ENCODE assay signal across 10 cellular contexts in the genomic region with DNA sequence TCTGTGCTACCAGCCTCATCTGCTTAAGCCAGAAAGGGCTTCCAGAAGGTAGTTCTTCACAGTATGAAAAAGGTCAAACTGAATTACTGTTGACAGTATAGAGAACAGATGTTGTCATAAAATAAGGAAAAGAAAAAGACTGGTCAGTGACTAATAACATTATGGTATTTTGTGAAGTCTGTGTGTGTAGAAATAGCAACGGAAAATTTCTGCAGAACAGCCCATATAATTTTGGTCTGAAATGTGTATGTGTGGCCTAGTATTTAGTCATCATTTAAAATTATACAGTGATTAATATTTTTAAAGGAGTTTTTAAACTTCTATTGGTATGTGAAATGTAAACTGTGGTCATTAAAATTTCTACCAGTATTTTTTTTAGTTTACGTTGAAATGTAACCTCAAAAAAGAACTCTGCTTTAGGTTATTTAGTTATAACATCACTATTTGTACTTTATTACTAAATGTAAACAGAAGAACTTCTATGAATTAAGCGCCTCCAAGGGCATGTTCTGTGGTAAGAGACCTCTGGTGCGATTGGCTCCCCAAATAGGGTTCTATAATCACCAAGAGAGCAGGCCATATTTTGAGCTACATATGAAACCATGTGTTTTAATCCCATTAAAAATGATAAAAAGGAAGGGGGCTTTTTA. TPM values are rescaled to one million over a fixed set of nuclear protein-coding genes. Genes with fewer than 3 reads are reported as not detected.
DNase-seq lines count a peak whose midpoint lies in the region; ATAC-seq and TF ChIP-seq lines count a peak whose summit lies in the region.
"Had no signal": no experiment of that assay in that cellular context is flagged by ENCODE, and none has a peak within 500 bp of the region (broad histone marks: within the 10 kb centered on the region; RNA-seq: fewer than 3 reads in every experiment).

No MANE protein-coding gene starts in this region.

- H3K9me3 Mint-ChIP-seq in endothelial cell (ENCODE audit: unreplicated experiment) = no peaks in the 10 kb centered on the region
- H3K9me3 Mint-ChIP-seq in WTC11 = no peaks in the 10 kb centered on the region
- H3K9me3 Mint-ChIP-seq: immature natural killer cell had no signal

- ATAC-seq in GM21529 (IDR thresholded peaks at IDR 0.05; ENCODE audit: unreplicated experiment) = peak; percentile 42
- no peak for ATAC-seq in WTC11
- no peak for ATAC-seq in GM21367 (IDR thresholded peaks at IDR 0.05; ENCODE audit: unreplicated experiment)

- H3K4me3 Mint-ChIP-seq in endothelial cell (ENCODE audit: unreplicated experiment) (no peak overlapping the region), WTC11 (no peak overlapping the region)
- H3K4me3 Mint-ChIP-seq: immature natural killer cell had no signal

- CTCF ChIA-PET in WTC11 (lab: Charles Lee) = interaction anchor here (1.3 kb wide), 1 partner anchor 134 kb away, joined by 4 read pairs; no protein-coding TSS in a partner anchor

- peaks cover 2% of the 10 kb centered on the region for H3K27me3 Mint-ChIP-seq in endothelial cell (ENCODE audit: unreplicated experiment)
- H3K27me3 Mint-ChIP-seq in WTC11 (ENCODE audit: low read depth) = no peaks in the 10 kb centered on the region

- peaks cover 5% of the 10 kb centered on the region for H3K36me3 Mint-ChIP-seq in endothelial cell (ENCODE audit: low read depth, unreplicated experiment)
- H3K36me3 Mint-ChIP-seq in WTC11 = peaks cover 5% of the 10 kb centered on the region

- peak overlapping the region; percentile 47 to 98 (median 93) for H3K27ac ChIP-seq in BLaER1 treated with 17β-estradiol and CSF1 and Interleukin-3, amounts not matched to agents 10 nM and 100 nM

- peaks cover 0 to 100% (median 86%) of the 10 kb centered on the region in 10 experiments; a peak in 18 of 20 replicates for H3K4me1 ChIP-seq in BLaER1 treated with 17β-estradiol and CSF1 and Interleukin-3, amounts not matched to agents 10 nM and 100 nM

- no peaks in the 10 kb centered on the region for H3K27me3 ChIP-seq in BLaER1 treated with 17β-estradiol and CSF1 and Interleukin-3, amounts not matched to agents 10 nM and 100 nM

- peaks cover 0 to 19% (median 11%) of the 10 kb centered on the region in 11 experiments; a peak in 15 of 22 replicates for H3K9me3 ChIP-seq in BLaER1 treated with 17β-estradiol and CSF1 and Interleukin-3, amounts not matched to agents 10 nM and 100 nM (replicated peaks in 1 of 11)

- H3K36me3 ChIP-seq in BLaER1 treated with 17β-estradiol and CSF1 and Interleukin-3, amounts not matched to agents 10 nM and 100 nM = peaks cover 12 to 67% (median 52%) of the 10 kb centered on the region in 11 experiments

- no peak overlapping the region for H3K27ac Mint-ChIP-seq in endothelial cell (ENCODE audit: unreplicated experiment)
- no peak overlapping the region for H3K27ac Mint-ChIP-seq in WTC11

- DNase-seq in NOMO-1 (lab: John Stamatoyannopoulos, UW; ENCODE audit: unreplicated experiment in 2 of 2) = peak; percentile 44 to 87
- DNase-seq in fibroblast of villous mesenchyme (ENCODE audit: low read depth) = peak; percentile 98
- no peak for DNase-seq in endothelial cell (ENCODE audit: low spot score)
- DNase-seq in midbrain (lab: John Stamatoyannopoulos, UW) = no peak
- no peak for DNase-seq in WTC11 (ENCODE audit: low spot score)
- DNase-seq: immature natural killer cell, NCI-H1092 had no signal

- H3K4me3 ChIP-seq in BLaER1 treated with 17β-estradiol and CSF1 and Interleukin-3, amounts not matched to agents 10 nM and 100 nM = no peak overlapping the region
- H3K4me3 ChIP-seq in fibroblast of villous mesenchyme (ENCODE audit: low read depth, low read length) = no peak overlapping the region

- TF ChIP-seq CTCF in fibroblast of villous mesenchyme (IDR thresholded peaks at IDR 0.05; ENCODE audit: insufficient read depth, low read depth, low read length) = no peak
- no peak for TF ChIP-seq CTCF in endothelial cell (IDR thresholded peaks at IDR 0.05; ENCODE audit: unreplicated experiment)
- no peak for TF ChIP-seq CTCF in WTC11 (IDR thresholded peaks at IDR 0.05)

- peak overlapping the region in 8 of 11 experiments; percentile 21 to 87 (median 83); a peak in 14 of 22 replicates for H3K4me2 ChIP-seq in BLaER1 treated with 17β-estradiol and CSF1 and Interleukin-3, amounts not matched to agents 10 nM and 100 nM

- H3K9ac ChIP-seq in BLaER1 treated with 17β-estradiol and CSF1 and Interleukin-3, amounts not matched to agents 10 nM and 100 nM = peak overlapping the region in 8 of 11 experiments; percentile 44 to 79 (median 75); a peak in 15 of 22 replicates

- H4K20me1 ChIP-seq in BLaER1 treated with 17β-estradiol and CSF1 and Interleukin-3, amounts not matched to agents 10 nM and 100 nM = peaks cover 0 to 10% (median 0%) of the 10 kb centered on the region in 11 experiments; a peak in 2 of 22 replicates

- POLR2A ChIA-PET in WTC11 (lab: Charles Lee) = no interaction called here

- H3K4me1 Mint-ChIP-seq in endothelial cell (ENCODE audit: unreplicated experiment) (peaks cover 20% of the 10 kb centered on the region), WTC11 (peaks cover 32% of the 10 kb centered on the region)

TF ChIP-seq in WTC11, 78 proteins besides CTCF, POLR2A, EP300 and RAD21 (continues in another document):
- TF ChIP-seq ETV6 (CRISPR knock-in tag; IDR thresholded peaks at IDR 0.05) (no peak), TEAD1 (CRISPR knock-in tag; IDR thresholded peaks at IDR 0.05) (no peak), ESRRA (CRISPR knock-in tag; IDR thresholded peaks at IDR 0.05; ENCODE audit: borderline replicate concordance) (no peak), NFATC4 (CRISPR knock-in tag; IDR thresholded peaks at IDR 0.05) (no peak)
- TF ChIP-seq, protein P1, sequence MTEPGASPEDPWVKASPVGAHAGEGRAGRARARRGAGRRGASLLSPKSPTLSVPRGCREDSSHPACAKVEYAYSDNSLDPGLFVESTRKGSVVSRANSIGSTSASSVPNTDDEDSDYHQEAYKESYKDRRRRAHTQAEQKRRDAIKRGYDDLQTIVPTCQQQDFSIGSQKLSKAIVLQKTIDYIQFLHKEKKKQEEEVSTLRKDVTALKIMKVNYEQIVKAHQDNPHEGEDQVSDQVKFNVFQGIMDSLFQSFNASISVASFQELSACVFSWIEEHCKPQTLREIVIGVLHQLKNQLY (CRISPR knock-in tag; IDR thresholded peaks at IDR 0.05) = no peak
- TF ChIP-seq, protein P2, sequence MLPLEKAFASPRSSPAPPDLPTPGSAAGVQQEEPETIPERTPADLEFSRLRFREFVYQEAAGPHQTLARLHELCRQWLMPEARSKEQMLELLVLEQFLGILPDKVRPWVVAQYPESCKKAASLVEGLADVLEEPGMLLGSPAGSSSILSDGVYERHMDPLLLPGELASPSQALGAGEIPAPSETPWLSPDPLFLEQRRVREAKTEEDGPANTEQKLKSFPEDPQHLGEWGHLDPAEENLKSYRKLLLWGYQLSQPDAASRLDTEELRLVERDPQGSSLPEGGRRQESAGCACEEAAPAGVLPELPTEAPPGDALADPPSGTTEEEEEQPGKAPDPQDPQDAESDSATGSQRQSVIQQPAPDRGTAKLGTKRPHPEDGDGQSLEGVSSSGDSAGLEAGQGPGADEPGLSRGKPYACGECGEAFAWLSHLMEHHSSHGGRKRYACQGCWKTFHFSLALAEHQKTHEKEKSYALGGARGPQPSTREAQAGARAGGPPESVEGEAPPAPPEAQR (CRISPR knock-in tag; IDR thresholded peaks at IDR 0.05) = no peak
- TF ChIP-seq, protein P3, sequence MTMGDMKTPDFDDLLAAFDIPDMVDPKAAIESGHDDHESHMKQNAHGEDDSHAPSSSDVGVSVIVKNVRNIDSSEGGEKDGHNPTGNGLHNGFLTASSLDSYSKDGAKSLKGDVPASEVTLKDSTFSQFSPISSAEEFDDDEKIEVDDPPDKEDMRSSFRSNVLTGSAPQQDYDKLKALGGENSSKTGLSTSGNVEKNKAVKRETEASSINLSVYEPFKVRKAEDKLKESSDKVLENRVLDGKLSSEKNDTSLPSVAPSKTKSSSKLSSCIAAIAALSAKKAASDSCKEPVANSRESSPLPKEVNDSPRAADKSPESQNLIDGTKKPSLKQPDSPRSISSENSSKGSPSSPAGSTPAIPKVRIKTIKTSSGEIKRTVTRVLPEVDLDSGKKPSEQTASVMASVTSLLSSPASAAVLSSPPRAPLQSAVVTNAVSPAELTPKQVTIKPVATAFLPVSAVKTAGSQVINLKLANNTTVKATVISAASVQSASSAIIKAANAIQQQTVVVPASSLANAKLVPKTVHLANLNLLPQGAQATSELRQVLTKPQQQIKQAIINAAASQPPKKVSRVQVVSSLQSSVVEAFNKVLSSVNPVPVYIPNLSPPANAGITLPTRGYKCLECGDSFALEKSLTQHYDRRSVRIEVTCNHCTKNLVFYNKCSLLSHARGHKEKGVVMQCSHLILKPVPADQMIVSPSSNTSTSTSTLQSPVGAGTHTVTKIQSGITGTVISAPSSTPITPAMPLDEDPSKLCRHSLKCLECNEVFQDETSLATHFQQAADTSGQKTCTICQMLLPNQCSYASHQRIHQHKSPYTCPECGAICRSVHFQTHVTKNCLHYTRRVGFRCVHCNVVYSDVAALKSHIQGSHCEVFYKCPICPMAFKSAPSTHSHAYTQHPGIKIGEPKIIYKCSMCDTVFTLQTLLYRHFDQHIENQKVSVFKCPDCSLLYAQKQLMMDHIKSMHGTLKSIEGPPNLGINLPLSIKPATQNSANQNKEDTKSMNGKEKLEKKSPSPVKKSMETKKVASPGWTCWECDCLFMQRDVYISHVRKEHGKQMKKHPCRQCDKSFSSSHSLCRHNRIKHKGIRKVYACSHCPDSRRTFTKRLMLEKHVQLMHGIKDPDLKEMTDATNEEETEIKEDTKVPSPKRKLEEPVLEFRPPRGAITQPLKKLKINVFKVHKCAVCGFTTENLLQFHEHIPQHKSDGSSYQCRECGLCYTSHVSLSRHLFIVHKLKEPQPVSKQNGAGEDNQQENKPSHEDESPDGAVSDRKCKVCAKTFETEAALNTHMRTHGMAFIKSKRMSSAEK (CRISPR knock-in tag; IDR thresholded peaks at IDR 0.05; ENCODE audit: borderline replicate concordance) = no peak

RNA-seq across cellular contexts. Expression of a gene that starts 3.3 kb away (rescaled TPM):
- total RNA-seq in fibroblast of villous mesenchyme (0.86 and 4.5 TPM in 2 replicates), endothelial cell (ENCODE audit: unreplicated experiment) (not detected), WTC11 (2021) (0.13 to 0.14 TPM in 2 of 3 replicates, not detected in the other)

RNA-seq across cellular contexts. Expression of a gene that starts 52.3 kb away (rescaled TPM):
- not detected in 2 replicates for total RNA-seq in fibroblast of villous mesenchyme
- total RNA-seq in endothelial cell (ENCODE audit: unreplicated experiment) = not detected
- 0.09 TPM in 1 of 3 replicates, not detected in the others for total RNA-seq in WTC11 (2021)

Comparison
In these comparisons a context has a peak if more than half of its experiments do, and no peak if none do; other contexts are left out.
1. DNase-seq: peak in NOMO-1 (2 of 2) and fibroblast of villous mesenchyme (single experiment); none in endothelial cell (single experiment), midbrain (single experiment) and WTC11 (single experiment).